Comparison of ENCODE assay signal across 29 cellular contexts in the genomic region with DNA sequence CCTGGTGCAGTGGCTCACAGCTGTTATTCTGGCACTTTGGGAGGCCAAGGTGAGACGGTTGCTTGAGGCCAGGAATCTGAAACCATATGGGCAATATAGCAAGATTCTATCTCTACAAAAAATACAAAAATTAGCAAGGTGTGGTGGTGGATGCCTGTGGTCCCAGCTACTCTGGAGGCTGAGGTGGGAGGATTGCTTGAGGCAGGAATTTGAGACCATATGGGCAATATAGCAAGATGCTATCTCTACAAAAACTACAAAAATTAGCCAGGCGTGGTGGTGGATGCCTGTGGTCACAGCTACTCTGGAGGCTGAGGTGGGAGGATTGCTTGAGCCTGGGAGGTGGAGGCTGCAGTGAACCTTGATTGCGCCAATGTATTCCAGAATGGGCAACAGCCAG. TPM values are rescaled to one million over a fixed set of nuclear protein-coding genes. Genes with fewer than 3 reads are reported as not detected.
"Had no signal": no experiment of that assay in that cellular context is flagged by ENCODE, and none has a peak within 500 bp of the region (broad histone marks: within the 10 kb centered on the region; RNA-seq: fewer than 3 reads in every experiment).

No MANE protein-coding gene starts in this region.

- H3K9me3 ChIP-seq: suprapubic skin, testis, thoracic aorta, thyroid gland, tibial nerve, transverse colon, upper lobe of right lung, uterus, vagina had no signal

- H3K27me3 Mint-ChIP-seq: stimulated activated naive CD8-positive, alpha-beta T cell treated with anti-CD3 and anti-CD28 coated beads, Interleukin-15, amount 100 ng/mL, for 72 hours had no signal

- H3K9me3 Mint-ChIP-seq: stimulated activated effector memory CD8-positive, alpha-beta T cell treated with anti-CD3 and anti-CD28 coated beads, Interleukin-12 subunit alpha, Interleukin-12 subunit beta, amount 100 ng/mL, for 72 hours; stimulated activated memory B cell treated with anti-CD40 and anti-IgM and Interleukin-4, amounts not matched to agents 10 μg/mL and 1 μg/mL and 100 μg/mL, for 72 hours; stimulated activated naive CD8-positive, alpha-beta T cell treated with anti-CD3 and anti-CD28 coated beads, Interleukin-15, amount 100 ng/mL, for 72 hours; stimulated activated naive CD8-positive, alpha-beta T cell treated with anti-CD3 and anti-CD28 coated beads, Interleukin-15, Interleukin-2, amounts not matched to agents 100 ng/mL and 50 ng/mL, for 24 hours had no signal

- H3K4me1 ChIP-seq: stomach, suprapubic skin, testis, thyroid gland, tibial artery, tibial nerve, transverse colon, upper lobe of left lung, upper lobe of right lung, uterus, vagina had no signal

- H3K27me3 ChIP-seq: stomach, suprapubic skin, testis, thyroid gland, tibial artery, transverse colon, upper lobe of left lung, upper lobe of right lung, uterus, vagina had no signal

- DNase-seq: stimulated activated CD4-positive, alpha-beta T cell treated with anti-CD3 and anti-CD28 coated beads, Interleukin-2, amount 100 ng/mL, for 24 hours; stimulated activated CD4-positive, alpha-beta T cell treated with anti-CD3 and anti-CD28 coated beads, Interleukin-2, amount 100 ng/mL, for 48 hours; stimulated activated CD4-positive, alpha-beta T cell treated with anti-CD3 and anti-CD28 coated beads, Interleukin-4, amount 100 ng/mL, for 1 hour; stimulated activated CD4-positive, alpha-beta T cell treated with anti-CD3 and anti-CD28 coated beads, Interleukin-4, amount 100 ng/mL, for 24 hours; stimulated activated CD4-positive, alpha-beta T cell treated with anti-CD3 and anti-CD28 coated beads, Interleukin-4, amount 100 ng/mL, for 4 hours; stimulated activated CD8-positive, alpha-beta memory T cell treated with anti-CD3 and anti-CD28 coated beads, Interleukin-4, amount 100 ng/mL, for 48 hours; stimulated activated naive B cell treated with anti-CD40 and anti-IgM and Interleukin-4, amounts not matched to agents 10 μg/mL and 1 μg/mL and 100 μg/mL, for 72 hours; stimulated activated naive CD4-positive, alpha-beta T cell; stimulated activated naive CD4-positive, alpha-beta T cell treated with Interleukin-2 at 50 U/mL for 16 hours; stimulated activated naive CD8-positive, alpha-beta T cell treated with anti-CD3 and anti-CD28 coated beads, Interleukin-15, amount 100 ng/mL, for 72 hours; stimulated activated naive CD8-positive, alpha-beta T cell treated with anti-CD3 and anti-CD28 coated beads, Interleukin-15, Interleukin-2, amounts not matched to agents 100 U/mL and 50 U/mL, for 24 hours; stomach; substantia nigra; testis; thyroid gland; tibial artery; transverse colon; upper lobe of left lung; upper lobe of right lung; uterus had no signal

- H3K27ac Mint-ChIP-seq: stimulated activated effector memory CD8-positive, alpha-beta T cell treated with anti-CD3 and anti-CD28 coated beads, Interleukin-12 subunit alpha, Interleukin-12 subunit beta, amount 100 ng/mL, for 72 hours; stimulated activated memory B cell treated with anti-CD40 and anti-IgM and Interleukin-4, amounts not matched to agents 10 μg/mL and 1 μg/mL and 100 μg/mL, for 72 hours; stimulated activated naive B cell treated with anti-CD40 and anti-IgM and Interleukin-4, amounts not matched to agents 10 μg/mL and 1 μg/mL and 100 μg/mL, for 72 hours; stimulated activated naive CD8-positive, alpha-beta T cell treated with anti-CD3 and anti-CD28 coated beads, Interleukin-15, amount 100 ng/mL, for 72 hours; stimulated activated naive CD8-positive, alpha-beta T cell treated with anti-CD3 and anti-CD28 coated beads, Interleukin-15, Interleukin-2, amounts not matched to agents 100 ng/mL and 50 ng/mL, for 24 hours had no signal

- H3K4me3 Mint-ChIP-seq: stimulated activated effector memory CD8-positive, alpha-beta T cell treated with anti-CD3 and anti-CD28 coated beads, Interleukin-12 subunit alpha, Interleukin-12 subunit beta, amount 100 ng/mL, for 72 hours; stimulated activated memory B cell treated with anti-CD40 and anti-IgM and Interleukin-4, amounts not matched to agents 10 μg/mL and 1 μg/mL and 100 μg/mL, for 72 hours; stimulated activated naive B cell treated with anti-CD40 and anti-IgM and Interleukin-4, amounts not matched to agents 10 μg/mL and 1 μg/mL and 100 μg/mL, for 72 hours; stimulated activated naive CD8-positive, alpha-beta T cell treated with anti-CD3 and anti-CD28 coated beads, Interleukin-15, amount 100 ng/mL, for 72 hours; stimulated activated naive CD8-positive, alpha-beta T cell treated with anti-CD3 and anti-CD28 coated beads, Interleukin-15, Interleukin-2, amounts not matched to agents 100 ng/mL and 50 ng/mL, for 24 hours had no signal

- H3K36me3 Mint-ChIP-seq: stimulated activated effector memory CD8-positive, alpha-beta T cell treated with anti-CD3 and anti-CD28 coated beads, Interleukin-12 subunit alpha, Interleukin-12 subunit beta, amount 100 ng/mL, for 72 hours; stimulated activated memory B cell treated with anti-CD40 and anti-IgM and Interleukin-4, amounts not matched to agents 10 μg/mL and 1 μg/mL and 100 μg/mL, for 72 hours; stimulated activated naive B cell treated with anti-CD40 and anti-IgM and Interleukin-4, amounts not matched to agents 10 μg/mL and 1 μg/mL and 100 μg/mL, for 72 hours had no signal

- H3K27ac ChIP-seq: stomach, suprapubic skin, testis, thoracic aorta, thyroid gland, tibial artery, tibial nerve, transverse colon, upper lobe of left lung, upper lobe of right lung, uterus, vagina had no signal

- H3K36me3 ChIP-seq: stomach, suprapubic skin, thoracic aorta, thyroid gland, tibial artery, tibial nerve, transverse colon, upper lobe of left lung, upper lobe of right lung, uterus, vagina had no signal

- H3K4me3 ChIP-seq: stomach, suprapubic skin, testis, thoracic aorta, thyroid gland, tibial artery, tibial nerve, transverse colon, upper lobe of left lung, upper lobe of right lung, uterus, vagina had no signal

- H3K4me1 Mint-ChIP-seq: stimulated activated effector memory CD8-positive, alpha-beta T cell treated with anti-CD3 and anti-CD28 coated beads, Interleukin-12 subunit alpha, Interleukin-12 subunit beta, amount 100 ng/mL, for 72 hours; stimulated activated memory B cell treated with anti-CD40 and anti-IgM and Interleukin-4, amounts not matched to agents 10 μg/mL and 1 μg/mL and 100 μg/mL, for 72 hours; stimulated activated naive B cell treated with anti-CD40 and anti-IgM and Interleukin-4, amounts not matched to agents 10 μg/mL and 1 μg/mL and 100 μg/mL, for 72 hours; stimulated activated naive CD8-positive, alpha-beta T cell treated with anti-CD3 and anti-CD28 coated beads, Interleukin-15, amount 100 ng/mL, for 72 hours had no signal

RNA-seq across cellular contexts. Expression of gene ADGRG4, which starts 2.3 kb away (rescaled TPM):
- total RNA-seq: suprapubic skin, temporal lobe, urinary bladder had no signal
